15 cellular contexts compared by ENCODE assay signal in the genomic region with DNA sequence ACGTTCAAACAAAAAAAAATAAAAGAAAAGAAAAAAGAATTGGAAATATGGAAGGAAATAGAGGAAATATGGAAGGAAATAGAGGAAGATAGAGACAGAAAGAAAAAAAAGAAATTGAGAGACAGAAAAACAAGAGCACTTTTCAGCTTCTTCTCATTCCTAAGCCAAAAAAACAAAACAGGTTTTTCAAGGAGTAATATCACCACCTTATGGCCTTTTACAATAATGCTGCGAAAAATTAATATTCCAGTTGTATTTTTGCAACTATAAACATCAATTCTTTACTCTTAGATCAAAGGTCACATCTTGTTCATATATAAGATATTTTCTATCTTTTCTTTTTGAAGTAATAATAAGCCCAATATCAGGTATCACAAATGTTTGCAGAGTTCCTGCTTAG.
DNase-seq lines count a peak whose midpoint lies in the region; ATAC-seq, FAIRE-seq and TF ChIP-seq lines count a peak whose summit lies in the region.
"Had no signal": no experiment of that assay in that cellular context is flagged by ENCODE, and none has a peak within 500 bp of the region (broad histone marks: within the 10 kb centered on the region; RNA-seq: fewer than 3 reads in every experiment).

No MANE protein-coding gene starts in this region.

- H3K4me3 Mint-ChIP-seq in H9: no peak overlapping the region
- no peak overlapping the region for H3K4me3 Mint-ChIP-seq in stimulated activated naive CD8-positive, alpha-beta T cell treated with anti-CD3 and anti-CD28 coated beads, Interleukin-15, amount 100 ng/mL, for 72 hours
- H3K4me3 Mint-ChIP-seq: activated CD4-positive, alpha-beta memory T cell treated with anti-CD3 and anti-CD28 coated beads, Interleukin-2, amount 10 ng/mL, durations not matched to agents 7 days and 5 days; activated naive CD4-positive, alpha-beta T cell treated with anti-CD3 and anti-CD28 coated beads, Interleukin-2, amount 50 U/mL, for 24 hours; CD14-positive monocyte had no signal

- ATAC-seq in sciatic nerve (no peak), HG03342 (IDR thresholded peaks at IDR 0.05; ENCODE audit: unreplicated experiment) (no peak)
- no peak for ATAC-seq in stimulated activated naive CD8-positive, alpha-beta T cell treated with anti-CD3 and anti-CD28 coated beads, Interleukin-15, amount 100 ng/mL, for 72 hours

- no peak overlapping the region for H3K27ac Mint-ChIP-seq in H9
- H3K27ac Mint-ChIP-seq in stimulated activated naive CD8-positive, alpha-beta T cell treated with anti-CD3 and anti-CD28 coated beads, Interleukin-15, amount 100 ng/mL, for 72 hours: no peak overlapping the region
- H3K27ac Mint-ChIP-seq: activated CD4-positive, alpha-beta memory T cell treated with anti-CD3 and anti-CD28 coated beads, Interleukin-2, amount 10 ng/mL, durations not matched to agents 7 days and 5 days; activated naive CD4-positive, alpha-beta T cell treated with anti-CD3 and anti-CD28 coated beads, Interleukin-2, amount 50 U/mL, for 24 hours; CD14-positive monocyte had no signal

- no peak overlapping the region for H2BK12ac ChIP-seq in H9 (ENCODE audit: insufficient read length, low read depth, low read length)

- H2BK20ac ChIP-seq in H9 (ENCODE audit: low read depth, low read length, poor library complexity, severe bottlenecking): no peak overlapping the region

- CTCF ChIA-PET in PC-9 (lab: Charles Lee): no interaction called here

- no peak for DNase-seq in H9
- DNase-seq in PC-9: no peak
- peak in 1 of 2 donors; percentile 2 for DNase-seq in foreskin fibroblast
- no peak for DNase-seq in sciatic nerve (ENCODE audit: low spot score)
- no peak for DNase-seq in stimulated activated naive CD8-positive, alpha-beta T cell treated with anti-CD3 and anti-CD28 coated beads, Interleukin-15, amount 100 ng/mL, for 72 hours
- no peak for DNase-seq in lower leg skin (ENCODE audit: low spot score in 2 of 2)
- DNase-seq: activated CD4-positive, alpha-beta memory T cell treated with anti-CD3 and anti-CD28 coated beads, Interleukin-2, amount 10 ng/mL, durations not matched to agents 7 days and 5 days; NCI-H748 treated with DMSO at 0.1 percent for 48 hours; T-helper 1 cell had no signal

- H3K9me3 ChIP-seq in H9 (ENCODE audit: control insufficient read depth, low read depth, low read length): no peaks in the 10 kb centered on the region
- no peaks in the 10 kb centered on the region for H3K9me3 ChIP-seq in PC-9 (ENCODE audit: insufficient read depth, low read depth)
- H3K9me3 ChIP-seq: tibial nerve had no signal

- no peak overlapping the region for H4K91ac ChIP-seq in H9 (ENCODE audit: insufficient read length, low read depth, low read length)

- H3K56ac ChIP-seq in H9 (ENCODE audit: insufficient read length, low read depth, low read length): no peak overlapping the region

- no peaks in the 10 kb centered on the region for H3K36me3 ChIP-seq in PC-9 (ENCODE audit: low read depth)
- H3K36me3 ChIP-seq: tibial nerve had no signal

- peaks cover 0 to 4% (median 1%) of the 10 kb centered on the region in 3 experiments; a peak in 2 of 7 replicates for H3K36me3 Mint-ChIP-seq in H9 (ENCODE audit: insufficient read depth in 1 of 3, low read depth in 3 of 3)
- H3K36me3 Mint-ChIP-seq: activated naive CD4-positive, alpha-beta T cell treated with anti-CD3 and anti-CD28 coated beads, Interleukin-2, amount 50 U/mL, for 24 hours; CD14-positive monocyte had no signal

- no peak overlapping the region for H3T11ph ChIP-seq in H9 (ENCODE audit: low read length)

- peaks cover 35 to 39% of the 10 kb centered on the region in 2 experiments for H3K4me1 Mint-ChIP-seq in H9
- H3K4me1 Mint-ChIP-seq in stimulated activated naive CD8-positive, alpha-beta T cell treated with anti-CD3 and anti-CD28 coated beads, Interleukin-15, amount 100 ng/mL, for 72 hours: no peaks in the 10 kb centered on the region
- H3K4me1 Mint-ChIP-seq: activated CD4-positive, alpha-beta memory T cell treated with anti-CD3 and anti-CD28 coated beads, Interleukin-2, amount 10 ng/mL, durations not matched to agents 7 days and 5 days; activated naive CD4-positive, alpha-beta T cell treated with anti-CD3 and anti-CD28 coated beads, Interleukin-2, amount 50 U/mL, for 24 hours; CD14-positive monocyte had no signal

- intact Hi-C loops in PC-9 (cut with micrococcal nuclease; ENCODE audit: unreplicated experiment): loop anchor here (5.0 kb wide), 1 partner anchor 326 kb away; no protein-coding TSS in a partner anchor
- intact Hi-C loops in sciatic nerve (cut with DNase I): no loop called here
- intact Hi-C loops in lower leg skin (cut with DNase I; ENCODE audit: low total_unique reads): no loop called here

- H3K4me1 ChIP-seq in H9 (ENCODE audit: insufficient read depth, low read length): peaks cover 6% of the 10 kb centered on the region; the same call in 1 of the 2 replicates
- no peaks in the 10 kb centered on the region for H3K4me1 ChIP-seq in PC-9 (replicated peaks; ENCODE audit: insufficient read depth)
- H3K4me1 ChIP-seq: tibial nerve had no signal

- H3K9me2 ChIP-seq in PC-9 (ENCODE audit: insufficient read depth): 0 out of 2 replicates have a peak, but pooled peaks cover 5% of the 10 kb centered on the region

- H3K4ac ChIP-seq in H9 (ENCODE audit: low read depth, low read length): no peak overlapping the region

- H3K4me2 ChIP-seq in H9 (ENCODE audit: insufficient read depth, insufficient read length, low read length): no peak overlapping the region
- no peak overlapping the region for H3K4me2 ChIP-seq in PC-9

- H3K9ac ChIP-seq in H9 (ENCODE audit: extremely low read depth, insufficient read length, low read length): no peak overlapping the region

- no peak overlapping the region for H3K18ac ChIP-seq in H9 (ENCODE audit: insufficient read length, low read depth, low read length)

- H3K9me3 Mint-ChIP-seq in H9: no peaks in the 10 kb centered on the region; a peak in 1 of 5 replicates
- peaks cover 0 to 12% of the 10 kb centered on the region in 2 donors for H3K9me3 Mint-ChIP-seq in stimulated activated naive CD8-positive, alpha-beta T cell treated with anti-CD3 and anti-CD28 coated beads, Interleukin-15, amount 100 ng/mL, for 72 hours
- H3K9me3 Mint-ChIP-seq: activated CD4-positive, alpha-beta memory T cell treated with anti-CD3 and anti-CD28 coated beads, Interleukin-2, amount 10 ng/mL, durations not matched to agents 7 days and 5 days; activated naive CD4-positive, alpha-beta T cell treated with anti-CD3 and anti-CD28 coated beads, Interleukin-2, amount 50 U/mL, for 24 hours had no signal

- no peak overlapping the region for H4K8ac ChIP-seq in H9 (replicated peaks; ENCODE audit: insufficient read length, low read depth, low read length)

- H2BK15ac ChIP-seq in H9 (ENCODE audit: low read depth, low read length): no peak overlapping the region

- POLR2A ChIA-PET in PC-9 (lab: Charles Lee; ENCODE audit: unreplicated experiment): no interaction called here

- no peak overlapping the region for H3K4me3 ChIP-seq in PC-9
- H3K4me3 ChIP-seq in foreskin fibroblast (ENCODE audit: low read depth in 1 of 2, low read length in 2 of 2): no peak overlapping the region
- H3K4me3 ChIP-seq in lower leg skin (ENCODE audit: low read depth, poor library complexity, severe bottlenecking): no peak overlapping the region
- H3K4me3 ChIP-seq: tibial nerve had no signal

- TF ChIP-seq CTCF in H9 (conservative IDR thresholded peaks at IDR 0.05) (peak; percentile 59), PC-9 (conservative IDR thresholded peaks at IDR 0.05) (peak; percentile 77), foreskin fibroblast (IDR thresholded peaks at IDR 0.05; ENCODE audit: low read depth, low read length) (peak; percentile 6), lower leg skin (IDR thresholded peaks at IDR 0.05) (no peak)

- H3K27me3 ChIP-seq in H9 (ENCODE audit: insufficient read depth, low read length) (no peaks in the 10 kb centered on the region), PC-9 (ENCODE audit: insufficient read depth, low read depth) (no peaks in the 10 kb centered on the region)
- H3K27me3 ChIP-seq: tibial nerve had no signal

- H3F3A ChIP-seq in PC-9 (ENCODE audit: insufficient read depth, low read depth): no peaks in the 10 kb centered on the region

- H3K23ac ChIP-seq in H9 (ENCODE audit: insufficient read length, low read depth, low read length): no peak overlapping the region

- H4K20me1 ChIP-seq in H9 (ENCODE audit: control insufficient read depth, insufficient read depth, insufficient read length): no peaks in the 10 kb centered on the region
- no peaks in the 10 kb centered on the region for H4K20me1 ChIP-seq in PC-9 (ENCODE audit: insufficient read depth)

- H3K27ac ChIP-seq in H9 (ENCODE audit: insufficient read length, low read depth, low read length) (no peak overlapping the region), PC-9 (no peak overlapping the region)
- H3K27ac ChIP-seq: tibial nerve had no signal

- no peak overlapping the region for H2BK5ac ChIP-seq in H9 (ENCODE audit: insufficient read length, low read length)

- H3K79me2 ChIP-seq in H9 (ENCODE audit: insufficient read depth, low read length) (no peaks in the 10 kb centered on the region; the same call in 1 of the 2 replicates), PC-9 (ENCODE audit: low read depth) (no peaks in the 10 kb centered on the region)

- no CpG with 5 or more reads among the region's 2 CpGs for WGBS in H9 (ENCODE audit: extremely low coverage, insufficient read length, low lambda C conversion rate)
- WGBS in lower leg skin, 2 donors: 44 to 55% methylated on average over 2 of the region's 2 CpGs

- no peak overlapping the region for H4K5ac ChIP-seq in H9 (ENCODE audit: insufficient read length, low read depth, low read length)

- H3K79me1 ChIP-seq in H9 (ENCODE audit: insufficient read depth, low read depth, low read length, poor library complexity, severe bottlenecking): no peaks in the 10 kb centered on the region

- no peak overlapping the region for H2BK120ac ChIP-seq in H9 (ENCODE audit: low read depth, low read length, poor library complexity, severe bottlenecking)

- no peaks in the 10 kb centered on the region for H3K27me3 Mint-ChIP-seq in H9 (ENCODE audit: low read depth)
- no peaks in the 10 kb centered on the region for H3K27me3 Mint-ChIP-seq in stimulated activated naive CD8-positive, alpha-beta T cell treated with anti-CD3 and anti-CD28 coated beads, Interleukin-15, amount 100 ng/mL, for 72 hours
- H3K27me3 Mint-ChIP-seq: activated CD4-positive, alpha-beta memory T cell treated with anti-CD3 and anti-CD28 coated beads, Interleukin-2, amount 10 ng/mL, durations not matched to agents 7 days and 5 days; activated naive CD4-positive, alpha-beta T cell treated with anti-CD3 and anti-CD28 coated beads, Interleukin-2, amount 50 U/mL, for 24 hours had no signal

- peak; percentile 25 for FAIRE-seq in A204.1 (lab: Jason Lieb, UNC)
- FAIRE-seq: H1 had no signal

- no peak overlapping the region for H2AFZ ChIP-seq in H9 (ENCODE audit: low read length)
- no peak overlapping the region for H2AFZ ChIP-seq in PC-9

- no peak overlapping the region for H2AK5ac ChIP-seq in H9 (ENCODE audit: insufficient read length, low read length)

- TF ChIP-seq POLR2A in lower leg skin (IDR thresholded peaks at IDR 0.05): no peak

- BruUV-seq in PC-9 (replicated peaks; lab: Mats Ljungman, UMichigan): no TSS peak

- H3K23me2 ChIP-seq in H9 (ENCODE audit: insufficient read length, low read depth, low read length, poor library complexity, severe bottlenecking): no peaks in the 10 kb centered on the region

- no peak overlapping the region for H3K14ac ChIP-seq in H9 (ENCODE audit: insufficient read depth, low read length)

Comparison
In these comparisons a context has a peak if more than half of its experiments do, and no peak if none do; other contexts are left out.
1. CTCF ChIP-seq: peak in H9 (single experiment), PC-9 (single experiment) and foreskin fibroblast (single experiment); none in lower leg skin (0 of 3).